Comparison of ENCODE assay signal across 26 cellular contexts in genomic region chr3:178496911-178497310, GRCh38. TPM values are rescaled to one million over a fixed set of nuclear protein-coding genes. Genes with fewer than 3 reads are reported as not detected.
"Had no signal": no experiment of that assay in that cellular context is flagged by ENCODE, and none has a peak within 500 bp of the region (broad histone marks: within the 10 kb centered on the region; RNA-seq: fewer than 3 reads in every experiment).

No MANE protein-coding gene starts in this region.

- H3K36me3 ChIP-seq: stomach, suprapubic skin, thoracic aorta, thyroid gland, tibial artery, tibial nerve, transverse colon, upper lobe of left lung, upper lobe of right lung, uterus, vagina had no signal

- DNase-seq: stimulated activated CD4-positive, alpha-beta T cell treated with anti-CD3 and anti-CD28 coated beads, Interleukin-2, amount 100 ng/mL, for 48 hours; stimulated activated CD4-positive, alpha-beta T cell treated with anti-CD3 and anti-CD28 coated beads, Interleukin-4, amount 100 ng/mL, for 1 hour; stimulated activated CD4-positive, alpha-beta T cell treated with anti-CD3 and anti-CD28 coated beads, Interleukin-4, amount 100 ng/mL, for 24 hours; stimulated activated CD4-positive, alpha-beta T cell treated with anti-CD3 and anti-CD28 coated beads, Interleukin-4, amount 100 ng/mL, for 4 hours; stimulated activated CD8-positive, alpha-beta memory T cell treated with anti-CD3 and anti-CD28 coated beads, Interleukin-4, amount 100 ng/mL, for 48 hours; stimulated activated naive B cell treated with anti-CD40 and anti-IgM and Interleukin-4, amounts not matched to agents 10 μg/mL and 1 μg/mL and 100 μg/mL, for 72 hours; stimulated activated naive CD4-positive, alpha-beta T cell; stimulated activated naive CD4-positive, alpha-beta T cell treated with Interleukin-2 at 50 U/mL for 16 hours; stimulated activated naive CD8-positive, alpha-beta T cell treated with anti-CD3 and anti-CD28 coated beads, Interleukin-15, amount 100 ng/mL, for 72 hours; stimulated activated naive CD8-positive, alpha-beta T cell treated with anti-CD3 and anti-CD28 coated beads, Interleukin-15, Interleukin-2, amounts not matched to agents 100 U/mL and 50 U/mL, for 24 hours; stomach; substantia nigra; testis; thyroid gland; tibial artery; transverse colon; trophoblast cell; upper lobe of left lung; upper lobe of right lung; uterus had no signal

- H3K4me1 ChIP-seq: stomach, suprapubic skin, testis, thyroid gland, tibial artery, tibial nerve, transverse colon, upper lobe of left lung, upper lobe of right lung, uterus, vagina had no signal

- H3K27ac ChIP-seq: stomach, suprapubic skin, testis, thoracic aorta, thyroid gland, tibial artery, tibial nerve, transverse colon, upper lobe of left lung, upper lobe of right lung, uterus, vagina had no signal

- H3K9me3 ChIP-seq: suprapubic skin, testis, thoracic aorta, thyroid gland, tibial artery, transverse colon, upper lobe of right lung, uterus, vagina had no signal

- H3K27me3 ChIP-seq: stomach, suprapubic skin, testis, thyroid gland, tibial artery, tibial nerve, transverse colon, upper lobe of left lung, upper lobe of right lung, uterus, vagina had no signal

- H3K4me3 ChIP-seq: stomach, suprapubic skin, testis, thoracic aorta, thyroid gland, tibial artery, tibial nerve, transverse colon, upper lobe of left lung, upper lobe of right lung, uterus, vagina had no signal

RNA-seq across cellular contexts. Expression of gene KCNMB2, which starts 39.3 kb away (rescaled TPM):
- total RNA-seq: subcutaneous adipose tissue, testis, thoracic aorta, tibial nerve, ureter had no signal
